In the genomic region with DNA sequence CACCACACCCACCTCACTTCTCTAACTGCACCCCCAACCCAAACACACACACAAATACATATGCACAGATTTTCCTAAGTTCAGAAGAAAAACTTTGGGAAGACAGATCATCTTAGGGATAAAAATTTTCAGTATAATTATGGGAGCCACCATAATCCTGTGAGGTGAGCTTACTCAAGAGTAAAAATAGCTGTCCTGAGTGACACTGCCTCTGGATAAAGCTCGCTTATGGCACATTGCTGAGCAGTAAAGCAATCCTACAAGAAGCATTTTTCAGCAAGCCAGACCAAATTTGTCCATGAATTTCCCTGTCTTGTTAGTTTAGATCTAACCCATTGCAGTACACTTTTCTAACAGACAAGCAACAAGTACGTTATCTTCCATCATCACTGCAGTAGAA, we compare ENCODE assay signal across 29 cellular contexts.
DNase-seq lines count a peak whose midpoint lies in the region; ATAC-seq and TF ChIP-seq lines count a peak whose summit lies in the region.
"Had no signal": no experiment of that assay in that cellular context is flagged by ENCODE, and none has a peak within 500 bp of the region (broad histone marks: within the 10 kb centered on the region; RNA-seq: fewer than 3 reads in every experiment).

No MANE protein-coding gene starts in this region.

- H3K4me1 ChIP-seq in right atrium auricular region (no peaks in the 10 kb centered on the region), HEK293 (ENCODE audit: control insufficient read depth, insufficient read depth, low read length) (no peaks in the 10 kb centered on the region)
- H3K4me1 ChIP-seq: A549; BE2C; BLaER1; BLaER1 treated with 17β-estradiol and CSF1 and Interleukin-3, amounts not matched to agents 10 nM and 100 nM; Caco-2 had no signal

- H3K36me3 ChIP-seq in right atrium auricular region: no peaks in the 10 kb centered on the region
- no peaks in the 10 kb centered on the region for H3K36me3 ChIP-seq in HEK293 (ENCODE audit: control insufficient read depth in 2 of 2, insufficient read depth in 1 of 2, low read length in 2 of 2)
- H3K36me3 ChIP-seq: BE2C; BLaER1; BLaER1 treated with 17β-estradiol and CSF1 and Interleukin-3, amounts not matched to agents 10 nM and 100 nM had no signal

- peak; percentile 60 for ATAC-seq in left ventricle myocardium superior
- ATAC-seq: A549; CD8-positive, alpha-beta T cell had no signal

- DNase-seq in left ventricle myocardium superior (no peak), right atrium auricular region (ENCODE audit: low spot score) (no peak), NCI-H1436 treated with DMSO at 0.1 percent for 48 hours (lab: John Stamatoyannopoulos, UW) (no peak)
- DNase-seq: 8988T; ACHN; AML-193; BE2C; C1 segment of cervical spinal cord; Caco-2; Calu3; CD4-positive, alpha-beta memory T cell; CD4-positive, alpha-beta T cell; CD4-positive, CD25-positive, alpha-beta regulatory T cell; CD8-positive, alpha-beta memory T cell; CD8-positive, alpha-beta T cell; COR-L47; DMS 273 treated with DMSO at 0.1 percent for 48 hours; DMS153; DMS53; DMS79; DMS79 treated with DMSO at 0.1 percent for 48 hours; DND-41; EL had no signal

- intact Hi-C loops in left ventricle myocardium superior (cut with micrococcal nuclease): no loop called here

- no peaks in the 10 kb centered on the region for H3K27me3 ChIP-seq in right atrium auricular region
- H3K27me3 ChIP-seq: BE2C; BLaER1; BLaER1 treated with 17β-estradiol and CSF1 and Interleukin-3, amounts not matched to agents 10 nM and 100 nM had no signal

- no peak overlapping the region for H3K4me3 ChIP-seq in right atrium auricular region
- H3K4me3 ChIP-seq in HEK293 (ENCODE audit: low read depth, low read length): no peak overlapping the region
- H3K4me3 ChIP-seq: A549; BLaER1; BLaER1 treated with 17β-estradiol and CSF1 and Interleukin-3, amounts not matched to agents 10 nM and 100 nM had no signal

- CTCF ChIA-PET in HEK293 (lab: Yijun Ruan, JAX): no interaction called here

- POLR2A ChIA-PET in HEK293 (lab: Yijun Ruan, JAX): no interaction called here

- no peak for TF ChIP-seq CTCF in right atrium auricular region (IDR thresholded peaks at IDR 0.05)
- no peak for TF ChIP-seq CTCF in HEK293 (tag by site-specific recombination; IDR thresholded peaks at IDR 0.05)

- H3K9me3 ChIP-seq in right atrium auricular region (no peaks in the 10 kb centered on the region), HEK293 (ENCODE audit: control insufficient read depth, insufficient read depth, low read depth, low read length) (no peaks in the 10 kb centered on the region)
- H3K9me3 ChIP-seq: A549; BE2C; BLaER1; BLaER1 treated with 17β-estradiol and CSF1 and Interleukin-3, amounts not matched to agents 10 nM and 100 nM; Caco-2 had no signal

- H3K27ac ChIP-seq in right atrium auricular region (no peak overlapping the region), HEK293 (ENCODE audit: extremely low read depth, low read depth, low read length) (no peak overlapping the region)
- H3K27ac ChIP-seq: 22Rv1; A549; BLaER1; BLaER1 treated with 17β-estradiol and CSF1 and Interleukin-3, amounts not matched to agents 10 nM and 100 nM; C4-2B had no signal

TF ChIP-seq in HEK293, 187 proteins besides CTCF, POLR2A, EP300 and RAD21:
- no peak for TF ChIP-seq ZSCAN30 (tag by site-specific recombination; IDR thresholded peaks at IDR 0.05)
- TF ChIP-seq SCRT2 (tag by site-specific recombination; IDR thresholded peaks at IDR 0.05): 0 out of 2 replicates have a peak, but pooled peaks have one; percentile 22
